Comparison of ENCODE assay signal across 1 cellular context in genomic region chr14:55107766-55108554, GRCh38.
TF ChIP-seq lines count a peak whose summit lies in the region.

No MANE protein-coding gene starts in this region.

TF ChIP-seq in HepG2, 621 proteins besides CTCF, POLR2A, EP300 and RAD21 (continued from another document and continues in another):
- TF ChIP-seq MLXIP (CRISPR knock-in tag; IDR thresholded peaks at IDR 0.05; ENCODE audit: borderline replicate concordance) (peak; percentile 68; the same call in 1 of the 2 replicates), NR2F6 (IDR thresholded peaks at IDR 0.05) (no peak), NR2F6 (CRISPR knock-in tag; IDR thresholded peaks at IDR 0.05) (peak; percentile 65), ZNF276 (CRISPR knock-in tag; IDR thresholded peaks at IDR 0.05; ENCODE audit: low read depth) (no peak), MXD1 (CRISPR knock-in tag; IDR thresholded peaks at IDR 0.05) (peak; percentile 39; the same call in 1 of the 2 replicates), POLR2G (IDR thresholded peaks at IDR 0.05; ENCODE audit: low read depth, low read length) (peak; percentile 78), ZNF777 (CRISPR knock-in tag; IDR thresholded peaks at IDR 0.05) (peak; percentile 88), PPARG (CRISPR knock-in tag; conservative IDR thresholded peaks at IDR 0.05) (peak; percentile 41; the same call in 1 of the 2 replicates), FOSL1 (CRISPR knock-in tag; IDR thresholded peaks at IDR 0.05; ENCODE audit: borderline replicate concordance) (peak; percentile 96), TEF (CRISPR knock-in tag; IDR thresholded peaks at IDR 0.05) (no peak; the same call in 1 of the 2 replicates), ZBTB20 (CRISPR knock-in tag; IDR thresholded peaks at IDR 0.05; ENCODE audit: borderline replicate concordance, low read depth) (no peak), HNRNPUL1 (IDR thresholded peaks at IDR 0.05; ENCODE audit: low read depth, low read length) (no peak), CEBPB (IDR thresholded peaks at IDR 0.05; ENCODE audit: borderline replicate concordance, low read depth, low read length) (no peak), NFAT5 (CRISPR knock-in tag; IDR thresholded peaks at IDR 0.05) (peak; percentile 81; the same call in 1 of the 2 replicates), GTF2F1 (IDR thresholded peaks at IDR 0.05; ENCODE audit: low read length) (no peak), ZNF770 (CRISPR knock-in tag; IDR thresholded peaks at IDR 0.05) (peak; percentile 75), ATF6 (CRISPR knock-in tag; conservative IDR thresholded peaks at IDR 0.05) (no peak), ZNF512B (CRISPR knock-in tag; IDR thresholded peaks at IDR 0.05; ENCODE audit: borderline replicate concordance) (no peak; the same call in 1 of the 2 replicates), ZXDC (CRISPR knock-in tag; IDR thresholded peaks at IDR 0.05) (peak; percentile 80; the same call in 1 of the 2 replicates), FOXP1 (IDR thresholded peaks at IDR 0.05) (no peak), FOXP1 (CRISPR knock-in tag; IDR thresholded peaks at IDR 0.05) (0 out of 2 replicates have a peak, but pooled peaks have one; percentile 32), ZNF264 (CRISPR knock-in tag; IDR thresholded peaks at IDR 0.05) (0 out of 2 replicates have a peak, but pooled peaks have one; percentile 58), ZNF615 (CRISPR knock-in tag; IDR thresholded peaks at IDR 0.05; ENCODE audit: borderline replicate concordance) (no peak), ZNF558 (CRISPR knock-in tag; IDR thresholded peaks at IDR 0.05; ENCODE audit: borderline replicate concordance) (peak; percentile 87; the same call in 1 of the 2 replicates), ZNF44 (CRISPR knock-in tag; IDR thresholded peaks at IDR 0.05) (no peak; the same call in 1 of the 2 replicates), GABPB1 (CRISPR knock-in tag; IDR thresholded peaks at IDR 0.05) (peak; percentile 81), HNRNPLL (IDR thresholded peaks at IDR 0.05; ENCODE audit: low read depth, low read length, poor library complexity, severe bottlenecking) (no peak), GMEB2 (CRISPR knock-in tag; IDR thresholded peaks at IDR 0.05; ENCODE audit: low read depth) (no peak), ZFP36L2 (CRISPR knock-in tag; IDR thresholded peaks at IDR 0.05) (no peak), GTF3A (CRISPR knock-in tag; conservative IDR thresholded peaks at IDR 0.05) (0 out of 2 replicates have a peak, but pooled peaks have one; percentile 10)
